In the genomic region with DNA sequence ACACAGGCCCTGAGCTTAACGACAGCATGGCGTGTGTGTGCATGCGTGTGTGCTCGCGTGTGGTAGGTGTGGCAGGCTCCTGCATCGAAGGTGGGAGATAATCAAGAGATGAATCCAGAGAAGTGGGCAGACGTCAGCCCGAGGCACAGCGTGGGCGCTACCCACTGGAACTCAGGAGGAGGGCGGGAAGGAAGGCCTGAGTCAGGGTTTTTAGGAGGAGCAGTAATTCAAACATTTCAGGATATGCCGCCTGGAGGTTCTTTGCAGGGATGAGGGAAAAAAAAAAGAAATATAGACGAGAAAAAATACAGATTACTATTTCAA, we compare ENCODE assay signal across 20 cellular contexts.
DNase-seq lines count a peak whose midpoint lies in the region; ATAC-seq, FAIRE-seq and TF ChIP-seq lines count a peak whose summit lies in the region.
"Had no signal": no experiment of that assay in that cellular context is flagged by ENCODE, and none has a peak within 500 bp of the region (broad histone marks: within the 10 kb centered on the region; RNA-seq: fewer than 3 reads in every experiment).

No MANE protein-coding gene starts in this region.

- H3K36me3 ChIP-seq in K562 (ENCODE audit: control insufficient read depth, insufficient read depth, low read length) (no peaks in the 10 kb centered on the region), iPS-18a (ENCODE audit: control insufficient read depth, low read depth, low read length) (no peaks in the 10 kb centered on the region), trophoblast cell (ENCODE audit: control insufficient read depth in 1 of 2, insufficient read depth in 2 of 2, low read length in 2 of 2) (no peaks in the 10 kb centered on the region)

- 0 out of 2 replicates have a peak, but pooled peaks cover 4% of the 10 kb centered on the region for H4K20me1 ChIP-seq in K562 (replicated peaks; ENCODE audit: control insufficient read depth, insufficient read depth, low read length)

- H3K9me1 ChIP-seq in K562 (ENCODE audit: control insufficient read depth, insufficient read depth, low read length) = no peaks in the 10 kb centered on the region

- FAIRE-seq in K562 (lab: Jason Lieb, UNC) = no peak
- FAIRE-seq: D721Med had no signal

- peak overlapping the region; percentile 73 for H3K27ac Mint-ChIP-seq in neural crest cell (ENCODE audit: unreplicated experiment)

- H2BK5ac ChIP-seq in trophoblast cell (ENCODE audit: low read depth, low read length, poor library complexity) = no peak overlapping the region

- CTCF ChIA-PET in K562 (lab: Yijun Ruan, JAX; ENCODE audit: low intra/inter-chr PET ratio) = no interaction called here

- no peaks in the 10 kb centered on the region for H3K79me1 ChIP-seq in trophoblast cell (ENCODE audit: low read length)

- 25% methylated on average over 12 of the region's 13 CpGs for WGBS in K562 (ENCODE audit: insufficient coverage, low coverage, missing lambda C conversion rate)
- WGBS in trophoblast cell (ENCODE audit: extremely low coverage, insufficient coverage, insufficient read length) = no CpG with 5 or more reads among the region's 13 CpGs

- H3K9me3 ChIP-seq in K562 (replicated peaks; ENCODE audit: control insufficient read depth, insufficient read depth, low read depth, low read length) = no peaks in the 10 kb centered on the region
- no peaks in the 10 kb centered on the region for H3K9me3 ChIP-seq in iPS-18a (ENCODE audit: control insufficient read depth, low read depth, low read length)
- H3K9me3 ChIP-seq in trophoblast cell (ENCODE audit: insufficient read depth, low read depth, low read length) = peaks cover 4% of the 10 kb centered on the region

- no peak overlapping the region for H2BK120ac ChIP-seq in trophoblast cell (ENCODE audit: insufficient read depth, low read length, poor library complexity)

- H4K91ac ChIP-seq in trophoblast cell (ENCODE audit: low read depth, low read length) = no peak overlapping the region

- TF ChIP-seq CTCF in K562 (IDR thresholded peaks at IDR 0.05 in 2 of 3, conservative IDR thresholded peaks at IDR 0.05 in 1 of 3; ENCODE audit: insufficient read depth in 2 of 3, low read depth in 1 of 3, low read length in 3 of 3) (no peak), neural crest cell (conservative IDR thresholded peaks at IDR 0.05) (no peak)

- H3K27me3 Mint-ChIP-seq in neural crest cell (ENCODE audit: low read depth) = no peaks in the 10 kb centered on the region

- H3K23ac ChIP-seq in trophoblast cell (ENCODE audit: low read length) = no peak overlapping the region

- H3K4me2 ChIP-seq in K562 (ENCODE audit: insufficient read depth, low read length) = no peak overlapping the region
- H3K4me2 ChIP-seq in trophoblast cell (ENCODE audit: low read length) = no peak overlapping the region
- H3K4me2 ChIP-seq: PC-9 had no signal

- H3K27ac ChIP-seq in K562 (ENCODE audit: extremely low read depth, low read depth, low read length) (no peak overlapping the region), iPS-18a (ENCODE audit: low read length) (no peak overlapping the region), trophoblast cell (ENCODE audit: low read depth, low read length) (no peak overlapping the region)
- H3K27ac ChIP-seq: C4-2B, PC-9 had no signal

- H3K9me3 Mint-ChIP-seq in neural crest cell = no peaks in the 10 kb centered on the region

- H4K8ac ChIP-seq in trophoblast cell (ENCODE audit: low read depth, low read length) = no peak overlapping the region

- H2BK12ac ChIP-seq in trophoblast cell (ENCODE audit: low read length) = no peak overlapping the region

- in situ Hi-C loops in K562 (cut with MboI) = no loop called here

- H3K4ac ChIP-seq in trophoblast cell (ENCODE audit: low read depth, low read length) = no peak overlapping the region

- no peak overlapping the region for H4K12ac ChIP-seq in trophoblast cell (ENCODE audit: low read depth, low read length)

- no peak overlapping the region for H3K4me3 Mint-ChIP-seq in neural crest cell

- no peak for TF ChIP-seq EP300 in K562 (IDR thresholded peaks at IDR 0.05; ENCODE audit: low read length)

- DNase-seq in GM03348 (ENCODE audit: low spot score) = peak; percentile 20
- DNase-seq in K562 (ENCODE audit: extremely low read depth in 1 of 4, low spot score in 3 of 4) = no peak
- DNase-seq in neural crest cell (ENCODE audit: low read depth, low spot score) = no peak
- DNase-seq in AG20443 (ENCODE audit: low spot score) = no peak
- DNase-seq in NCI-H2196 (lab: John Stamatoyannopoulos, UW; ENCODE audit: unreplicated experiment) = no peak
- no peak for DNase-seq in trophoblast cell
- DNase-seq: GOT3, IMR-90, MV-4-11, NCI-H1105 treated with DMSO at 0.1 percent for 48 hours, NCI-H446 treated with DMSO at 0.1 percent for 48 hours, NCI-H526 treated with DMSO at 0.1 percent for 48 hours, PC-9, RPMI8226, SHP77 had no signal

- no TSS peak for BruUV-seq in K562 (replicated peaks; lab: Mats Ljungman, UMichigan)

- ATAC-seq in K562 (no peak), HG03097 (IDR thresholded peaks at IDR 0.05; ENCODE audit: low FRiP score, unreplicated experiment) (no peak)
- ATAC-seq: HCT116 had no signal

- H2AK5ac ChIP-seq in trophoblast cell (ENCODE audit: low read length) = no peak overlapping the region

- H3K4me1 Mint-ChIP-seq in neural crest cell = peaks cover 24% of the 10 kb centered on the region

- no peak overlapping the region for H3K18ac ChIP-seq in trophoblast cell (ENCODE audit: low read length)

- no peak for TF ChIP-seq RAD21 in K562 (CRISPR knock-in tag; conservative IDR thresholded peaks at IDR 0.05 in 1 of 2, IDR thresholded peaks at IDR 0.05 in 1 of 2)

- H3K14ac ChIP-seq in trophoblast cell (ENCODE audit: low read length) = no peak overlapping the region

- H3K4me1 ChIP-seq in K562 (replicated peaks in 1 of 2; ENCODE audit: control insufficient read depth in 2 of 2, insufficient read depth in 2 of 2, low read length in 2 of 2) = no peaks in the 10 kb centered on the region
- H3K4me1 ChIP-seq in iPS-18a (ENCODE audit: control insufficient read depth, low read depth, low read length) = peaks cover 16% of the 10 kb centered on the region
- no peaks in the 10 kb centered on the region for H3K4me1 ChIP-seq in trophoblast cell (ENCODE audit: control insufficient read depth in 1 of 2, insufficient read depth in 2 of 2, low read length in 2 of 2)

- no peak for TF ChIP-seq POLR2A in K562 (conservative IDR thresholded peaks at IDR 0.05)

- H3K36me3 Mint-ChIP-seq in neural crest cell (ENCODE audit: low read depth) = no peaks in the 10 kb centered on the region

- H3K27me3 ChIP-seq in K562 (ENCODE audit: control insufficient read depth in 2 of 2, insufficient read depth in 2 of 2, low read length in 2 of 2) (peaks cover 6 to 22% of the 10 kb centered on the region in 2 experiments; a peak in 4 of 5 replicates), iPS-18a (ENCODE audit: control insufficient read depth, insufficient read depth, low read length) (peaks cover 28% of the 10 kb centered on the region), trophoblast cell (ENCODE audit: insufficient read depth, low read length) (no peaks in the 10 kb centered on the region)

- POLR2A ChIA-PET in K562 (lab: Yijun Ruan, JAX) = interaction anchor here (0.7 kb wide), 1 partner anchor 822 kb away, joined by 3 read pairs; no protein-coding TSS in a partner anchor

- H3K9ac ChIP-seq in K562 (ENCODE audit: insufficient read depth in 1 of 2, low read depth in 2 of 2, low read length in 2 of 2) (no peak overlapping the region), iPS-18a (ENCODE audit: low read length) (no peak overlapping the region), trophoblast cell (ENCODE audit: low read length) (no peak overlapping the region)

- H2AFZ ChIP-seq in K562 (ENCODE audit: low read depth, low read length) (no peak overlapping the region), trophoblast cell (ENCODE audit: insufficient read depth, low read length, poor library complexity) (no peak overlapping the region)
- H2AFZ ChIP-seq: PC-9 had no signal

- intact Hi-C loops in K562 (cut with micrococcal nuclease) = no loop called here

- H3K79me2 ChIP-seq in K562 (ENCODE audit: control insufficient read depth, insufficient read depth, low read length) (no peaks in the 10 kb centered on the region), trophoblast cell (ENCODE audit: control insufficient read depth, insufficient read depth, low read length, poor library complexity) (no peaks in the 10 kb centered on the region)

- no peak overlapping the region for H3K4me3 ChIP-seq in K562
- peak overlapping the region; percentile 35 for H3K4me3 ChIP-seq in iPS-18a (ENCODE audit: low read length)
- H3K4me3 ChIP-seq in trophoblast cell (ENCODE audit: low read depth, low read length) = no peak overlapping the region
- H3K4me3 ChIP-seq: PC-9 had no signal

TF ChIP-seq in K562, 482 proteins besides CTCF, POLR2A, EP300 and RAD21:
- TF ChIP-seq BRF1 (IDR thresholded peaks at IDR 0.05; ENCODE audit: borderline replicate concordance, extremely low read depth, insufficient read length) (no peak), EGR1 (conservative IDR thresholded peaks at IDR 0.05) (0 out of 2 replicates have a peak, but pooled peaks have one; percentile 6), C11orf30 (IDR thresholded peaks at IDR 0.05; ENCODE audit: low read depth) (peak; percentile 26; the same call in 1 of the 2 replicates)
